ENCODE assay signal across 19 cellular contexts in genomic region chr17:81439926-81440450, GRCh38.
"Had no signal": no experiment of that assay in that cellular context is flagged by ENCODE, and none has a peak within 500 bp of the region (broad histone marks: within the 10 kb centered on the region; RNA-seq: fewer than 3 reads in every experiment).

No MANE protein-coding gene starts in this region.

- H3K4me2 ChIP-seq: hepatocyte had no signal

- DNase-seq: dorsolateral prefrontal cortex; effector CD4-positive, alpha-beta T cell; foreskin fibroblast; heart left ventricle; kidney; natural killer cell; pancreas; spleen; stimulated activated CD4-positive, alpha-beta T cell treated with anti-CD3 and anti-CD28 coated beads, Interleukin-4, amount 100 ng/mL, for 4 hours had no signal

- H3K9me3 ChIP-seq: gastroesophageal sphincter, heart left ventricle, neutrophil, pancreas, right atrium auricular region, spleen, thoracic aorta, tibial nerve, upper lobe of left lung had no signal

- H3K79me2 ChIP-seq: hepatocyte had no signal

- H3K36me3 ChIP-seq: neutrophil, pancreas, right atrium auricular region had no signal

- H2AFZ ChIP-seq: hepatocyte had no signal

- H3K27me3 ChIP-seq: dorsolateral prefrontal cortex, gastroesophageal sphincter, heart left ventricle, hepatocyte, pancreas, right atrium auricular region, tibial nerve, upper lobe of left lung had no signal

- H3K4me3 ChIP-seq: dorsolateral prefrontal cortex, gastroesophageal sphincter, heart left ventricle, hepatocyte, lung, pancreas, right atrium auricular region, skin epidermis, spleen, thoracic aorta, tibial nerve, upper lobe of left lung had no signal

- H3K4me1 ChIP-seq: pancreas had no signal

- H3K27ac ChIP-seq: dorsolateral prefrontal cortex, epithelial cell of prostate, gastroesophageal sphincter, heart left ventricle, hepatocyte, neutrophil, pancreas, right atrium auricular region, skin epidermis, spleen, thoracic aorta, tibial nerve, upper lobe of left lung had no signal
